Comparison of ENCODE assay signal across 24 cellular contexts in genomic region chr11:121420398-121420797, GRCh38. TPM values are rescaled to one million over a fixed set of nuclear protein-coding genes. Genes with fewer than 3 reads are reported as not detected.
DNase-seq lines count a peak whose midpoint lies in the region; TF ChIP-seq lines count a peak whose summit lies in the region.
"Had no signal": no experiment of that assay in that cellular context is flagged by ENCODE, and none has a peak within 500 bp of the region (broad histone marks: within the 10 kb centered on the region; RNA-seq: fewer than 3 reads in every experiment).

No MANE protein-coding gene starts in this region.

- no peaks in the 10 kb centered on the region for H3K9me2 ChIP-seq in DOHH2 (replicated peaks; ENCODE audit: control insufficient read depth, low read length)
- no peaks in the 10 kb centered on the region for H3K9me2 ChIP-seq in SU-DHL-6 (replicated peaks; ENCODE audit: insufficient read depth, low read length)

- no peak overlapping the region for H3K9ac ChIP-seq in SU-DHL-6 (ENCODE audit: low read length)
- no peak overlapping the region for H3K9ac ChIP-seq in trophoblast cell (ENCODE audit: low read length)

- peak overlapping the region; percentile 67 for H3K27ac Mint-ChIP-seq in activated CD4-positive, alpha-beta T cell treated with anti-CD3 and anti-CD28 coated beads, Interleukin-2, amount 10 ng/mL, durations not matched to agents 7 days and 5 days
- H3K27ac Mint-ChIP-seq: WTC11 had no signal

- H4K91ac ChIP-seq in trophoblast cell (ENCODE audit: low read depth, low read length), result no peak overlapping the region

- no peaks in the 10 kb centered on the region for H3K79me2 ChIP-seq in DOHH2 (ENCODE audit: control insufficient read depth, low read length)
- no peaks in the 10 kb centered on the region for H3K79me2 ChIP-seq in SU-DHL-6 (ENCODE audit: insufficient read depth, low read length)
- no peaks in the 10 kb centered on the region for H3K79me2 ChIP-seq in trophoblast cell (ENCODE audit: control insufficient read depth, insufficient read depth, low read length, poor library complexity)

- H3K4me2 ChIP-seq in DOHH2 (ENCODE audit: low read length), result peak overlapping the region; percentile 77
- H3K4me2 ChIP-seq in SU-DHL-6 (ENCODE audit: low read depth, low read length, poor library complexity, severe bottlenecking), result no peak overlapping the region
- H3K4me2 ChIP-seq in trophoblast cell (ENCODE audit: low read length), result no peak overlapping the region
- H3K4me2 ChIP-seq: smooth muscle cell had no signal

- no peak overlapping the region for H3K14ac ChIP-seq in trophoblast cell (ENCODE audit: low read length)

- peaks cover 3% of the 10 kb centered on the region; the same call in 1 of the 2 replicates for H3K9me3 ChIP-seq in DOHH2 (ENCODE audit: control insufficient read depth, insufficient read depth, low read length)
- no peaks in the 10 kb centered on the region for H3K9me3 ChIP-seq in SU-DHL-6 (ENCODE audit: insufficient read depth, low read length)
- H3K9me3 ChIP-seq in trophoblast cell (ENCODE audit: insufficient read depth, low read depth, low read length), result no peaks in the 10 kb centered on the region
- H3K9me3 ChIP-seq: adrenal gland, ovary, upper lobe of right lung had no signal

- H2BK120ac ChIP-seq in trophoblast cell (ENCODE audit: insufficient read depth, low read length, poor library complexity), result no peak overlapping the region

- no peak overlapping the region for H3K4ac ChIP-seq in trophoblast cell (ENCODE audit: low read depth, low read length)

- peak overlapping the region; percentile 54; the same call in 1 of the 2 replicates for H3K4me3 ChIP-seq in DOHH2 (ENCODE audit: low read length)
- H3K4me3 ChIP-seq in SU-DHL-6 (ENCODE audit: insufficient read depth, low read length, poor library complexity, severe bottlenecking), result no peak overlapping the region
- H3K4me3 ChIP-seq in trophoblast cell (ENCODE audit: low read depth, low read length), result no peak overlapping the region
- H3K4me3 ChIP-seq: adrenal gland, ovary, SK-N-MC, smooth muscle cell, upper lobe of right lung had no signal

- peaks cover 25% of the 10 kb centered on the region for H3K9me3 Mint-ChIP-seq in activated CD4-positive, alpha-beta T cell treated with anti-CD3 and anti-CD28 coated beads, Interleukin-2, amount 10 ng/mL, durations not matched to agents 7 days and 5 days

- H3K36me3 ChIP-seq in DOHH2 (ENCODE audit: control insufficient read depth, low read length), result peaks cover 8% of the 10 kb centered on the region; the same call in 1 of the 2 replicates
- H3K36me3 ChIP-seq in SU-DHL-6 (ENCODE audit: low read length), result no peaks in the 10 kb centered on the region
- no peaks in the 10 kb centered on the region for H3K36me3 ChIP-seq in trophoblast cell (ENCODE audit: control insufficient read depth in 1 of 2, insufficient read depth in 2 of 2, low read length in 2 of 2)
- H3K36me3 ChIP-seq: adrenal gland, ovary, upper lobe of right lung had no signal

- H2BK5ac ChIP-seq in trophoblast cell (ENCODE audit: low read depth, low read length, poor library complexity), result no peak overlapping the region

- H3K4me3 Mint-ChIP-seq in activated CD4-positive, alpha-beta T cell treated with anti-CD3 and anti-CD28 coated beads, Interleukin-2, amount 10 ng/mL, durations not matched to agents 7 days and 5 days, result no peak overlapping the region
- H3K4me3 Mint-ChIP-seq: brain, WTC11 had no signal

- H4K8ac ChIP-seq in trophoblast cell (ENCODE audit: low read depth, low read length), result no peak overlapping the region

- no peak overlapping the region for H2AFZ ChIP-seq in SU-DHL-6 (ENCODE audit: low read depth, low read length, severe bottlenecking)
- no peak overlapping the region for H2AFZ ChIP-seq in trophoblast cell (ENCODE audit: insufficient read depth, low read length, poor library complexity)

- no peak overlapping the region for H3K23ac ChIP-seq in trophoblast cell (ENCODE audit: low read length)

- no peaks in the 10 kb centered on the region for H3K27me3 ChIP-seq in DOHH2 (ENCODE audit: control insufficient read depth, low read length)
- no peaks in the 10 kb centered on the region for H3K27me3 ChIP-seq in SU-DHL-6 (ENCODE audit: low read length)
- no peaks in the 10 kb centered on the region for H3K27me3 ChIP-seq in trophoblast cell (ENCODE audit: insufficient read depth, low read length)
- H3K27me3 ChIP-seq: adrenal gland, ovary, upper lobe of right lung had no signal

- H4K12ac ChIP-seq in trophoblast cell (ENCODE audit: low read depth, low read length), result no peak overlapping the region

- no peak overlapping the region for H2BK12ac ChIP-seq in trophoblast cell (ENCODE audit: low read length)

- H3K18ac ChIP-seq in trophoblast cell (ENCODE audit: low read length), result no peak overlapping the region

- no peaks in the 10 kb centered on the region for H3K79me1 ChIP-seq in trophoblast cell (ENCODE audit: low read length)

- CTCF ChIA-PET in activated CD4-positive, alpha-beta T cell treated with anti-CD3 and anti-CD28 coated beads, Interleukin-2, amount 10 ng/mL, durations not matched to agents 7 days and 5 days (lab: Charles Lee), result interaction anchor here (1.3 kb wide), 1 partner anchor 15 kb away, joined by 6 read pairs; no protein-coding TSS in a partner anchor

- H3K4me1 ChIP-seq in DOHH2 (ENCODE audit: control insufficient read depth, low read length) (peaks cover 99% of the 10 kb centered on the region), trophoblast cell (ENCODE audit: control insufficient read depth in 1 of 2, insufficient read depth in 2 of 2, low read length in 2 of 2) (no peaks in the 10 kb centered on the region)

- TF ChIP-seq CTCF in DOHH2 (IDR thresholded peaks at IDR 0.05; ENCODE audit: low read depth, low read length, poor library complexity, severe bottlenecking) (no peak), SU-DHL-6 (IDR thresholded peaks at IDR 0.05; ENCODE audit: insufficient read depth, low read length, poor library complexity, severe bottlenecking) (no peak)

- peak; percentile 31 for DNase-seq in activated CD4-positive, alpha-beta T cell treated with anti-CD3 and anti-CD28 coated beads, Interleukin-2, amount 10 ng/mL, durations not matched to agents 7 days and 5 days
- no peak for DNase-seq in activated CD4-positive, alpha-beta T cell treated with anti-CD3 and anti-CD28 coated beads for 1 hour
- peak; percentile 13 for DNase-seq in central memory CD4-positive, alpha-beta T cell
- no peak for DNase-seq in trophoblast cell
- DNase-seq in HUDEP-2 (lab: John Stamatoyannopoulos, UW; ENCODE audit: unreplicated experiment in 76 of 76), result no peak
- no peak for DNase-seq in foreskin melanocyte
- DNase-seq: adrenal gland; effector CD8-positive, alpha-beta T cell; EL; foreskin fibroblast; NCI-H1092; NCI-H187 treated with DMSO at 0.1 percent for 48 hours; NCI-H526 treated with DMSO at 0.1 percent for 48 hours; ovary; stimulated activated CD4-positive, alpha-beta T cell treated with anti-CD3 and anti-CD28 coated beads, Interleukin-2, amount 100 ng/mL, for 24 hours; T-helper 9 cell; upper lobe of right lung had no signal

- no peaks in the 10 kb centered on the region for H4K20me1 ChIP-seq in DOHH2 (ENCODE audit: control insufficient read depth, insufficient read depth, low read depth, low read length)
- H4K20me1 ChIP-seq in SU-DHL-6 (ENCODE audit: low read depth, low read length), result no peaks in the 10 kb centered on the region

- peak overlapping the region; percentile 94 for H3K27ac ChIP-seq in DOHH2 (ENCODE audit: low read depth, low read length)
- H3K27ac ChIP-seq in SU-DHL-6 (ENCODE audit: low read depth, low read length), result 0 out of 2 replicates have a peak overlapping the region, but pooled peaks have one; percentile 73
- H3K27ac ChIP-seq in trophoblast cell (ENCODE audit: low read depth, low read length), result no peak overlapping the region
- H3K27ac ChIP-seq: adrenal gland, ovary, RWPE1, SK-N-MC, upper lobe of right lung had no signal

- H2AK5ac ChIP-seq in trophoblast cell (ENCODE audit: low read length), result no peak overlapping the region

- H3F3A ChIP-seq in DOHH2 (ENCODE audit: control insufficient read depth, insufficient read depth) (peaks cover 53% of the 10 kb centered on the region), SU-DHL-6 (ENCODE audit: insufficient read depth) (peaks cover 40% of the 10 kb centered on the region)

- WGBS in trophoblast cell (ENCODE audit: extremely low coverage, insufficient coverage, insufficient read length), result no CpG with 5 or more reads among the region's 2 CpGs

- no peaks in the 10 kb centered on the region for H3K27me3 Mint-ChIP-seq in activated CD4-positive, alpha-beta T cell treated with anti-CD3 and anti-CD28 coated beads, Interleukin-2, amount 10 ng/mL, durations not matched to agents 7 days and 5 days

- POLR2A ChIA-PET in activated CD4-positive, alpha-beta T cell treated with anti-CD3 and anti-CD28 coated beads, Interleukin-2, amount 10 ng/mL, durations not matched to agents 7 days and 5 days (lab: Charles Lee), result no interaction called here

- H3K4me1 Mint-ChIP-seq in activated CD4-positive, alpha-beta T cell treated with anti-CD3 and anti-CD28 coated beads, Interleukin-2, amount 10 ng/mL, durations not matched to agents 7 days and 5 days, result peaks cover 87% of the 10 kb centered on the region

- peaks cover 30% of the 10 kb centered on the region for H3K36me3 Mint-ChIP-seq in activated CD4-positive, alpha-beta T cell treated with anti-CD3 and anti-CD28 coated beads, Interleukin-2, amount 10 ng/mL, durations not matched to agents 7 days and 5 days (ENCODE audit: low read depth)
- H3K36me3 Mint-ChIP-seq: brain had no signal

RNA-seq across cellular contexts. Expression of gene SORL1, which starts 31.7 kb away (rescaled TPM):
- 100 to 1,000 TPM; 197 to 207 TPM for total RNA-seq in activated CD4-positive, alpha-beta T cell treated with anti-CD3 and anti-CD28 coated beads, Interleukin-2, amount 10 ng/mL, durations not matched to agents 7 days and 5 days
- 4.6 and 5.1 TPM in 2 replicates for polyA plus RNA-seq in trophoblast cell (2013)

Comparison
In these comparisons a context has a peak if more than half of its experiments do, and no peak if none do; other contexts are left out.
1. DNase-seq: peak in activated CD4-positive, alpha-beta T cell treated with anti-CD3 and anti-CD28 coated beads, Interleukin-2, amount 10 ng/mL, durations not matched to agents 7 days and 5 days (single experiment) and central memory CD4-positive, alpha-beta T cell (single experiment); none in activated CD4-positive, alpha-beta T cell treated with anti-CD3 and anti-CD28 coated beads for 1 hour (single experiment), trophoblast cell (0 of 2), HUDEP-2 (0 of 76) and foreskin melanocyte (single experiment).